ENCODE assay signal across 16 cellular contexts in the genomic region with DNA sequence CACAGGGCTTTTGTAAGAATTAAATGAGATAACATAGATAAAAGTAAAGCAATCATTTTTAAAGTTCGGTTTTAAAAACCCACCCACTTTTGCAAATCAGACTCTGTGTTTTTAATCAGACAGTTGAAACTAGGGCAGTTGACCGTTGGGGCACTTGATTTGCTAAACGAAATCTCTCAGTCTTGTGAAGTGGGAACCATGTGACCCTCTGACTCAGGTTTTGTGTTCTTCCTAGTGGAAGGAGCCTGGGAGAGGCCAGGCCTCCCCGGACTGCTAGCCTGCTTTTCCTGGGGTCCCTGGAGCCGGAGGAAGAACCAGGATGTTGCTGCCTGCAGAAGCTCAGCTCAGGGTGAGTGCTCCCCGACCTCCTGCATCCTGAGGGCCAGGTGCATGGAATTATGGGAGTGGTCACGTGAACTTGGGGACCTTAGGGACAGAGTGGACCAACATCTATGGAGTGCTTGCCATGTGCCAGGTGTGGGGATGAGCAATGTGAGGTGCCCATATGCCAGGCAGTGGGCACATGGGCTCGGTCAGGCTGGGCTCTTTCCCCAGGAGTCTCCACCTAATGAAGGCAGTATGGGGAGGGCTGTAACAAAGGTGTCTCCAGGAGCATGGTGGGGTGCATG. TPM values are rescaled to one million over a fixed set of nuclear protein-coding genes. Genes with fewer than 3 reads are reported as not detected.
"Had no signal": no experiment of that assay in that cellular context is flagged by ENCODE, and none has a peak within 500 bp of the region (broad histone marks: within the 10 kb centered on the region; RNA-seq: fewer than 3 reads in every experiment).

No MANE protein-coding gene starts in this region.

- H3K36me3 ChIP-seq: ascending aorta, transverse colon had no signal

- DNase-seq: activated CD4-positive, alpha-beta T cell treated with anti-CD3 and anti-CD28 coated beads, Interleukin-2, amount 50 U/mL, for 48 hours; activated CD4-positive, CD25-positive, alpha-beta regulatory T cell treated with anti-CD3 and anti-CD28 coated beads, Interleukin-2, amount 50 U/mL, for 72 hours; activated naive CD4-positive, alpha-beta T cell treated with anti-CD3 and anti-CD28 coated beads for 36 hours; islet precursor cell; naive thymus-derived CD8-positive, alpha-beta T cell; posterior cingulate gyrus; retina; transverse colon had no signal

- H3K27ac ChIP-seq: ascending aorta had no signal

- H3K9me3 ChIP-seq: ascending aorta, transverse colon had no signal

- H3K27ac Mint-ChIP-seq: activated naive CD4-positive, alpha-beta T cell treated with anti-CD3 and anti-CD28 coated beads for 36 hours; activated T-helper 2 cell treated with anti-CD3 and anti-CD28 coated beads, Interferon-gamma antibody, Interleukin-2, Interleukin-4, amounts not matched to agents 10 μg/mL and 5 μg/mL and 100 μg/mL, durations not matched to agents 14 hours and 24 hours and 36 hours; naive thymus-derived CD8-positive, alpha-beta T cell; stimulated activated effector memory CD8-positive, alpha-beta T cell treated with anti-CD3 and anti-CD28 coated beads, Interleukin-12 subunit alpha, Interleukin-12 subunit beta, amount 100 ng/mL, for 72 hours; T-helper 2 cell treated with Interferon-gamma antibody and Interleukin-4, amounts not matched to agents 5 μg/mL and 100 μg/mL, for 36 hours had no signal

- H3K4me3 Mint-ChIP-seq: activated naive CD4-positive, alpha-beta T cell treated with anti-CD3 and anti-CD28 coated beads for 36 hours; naive thymus-derived CD8-positive, alpha-beta T cell; stimulated activated effector memory CD8-positive, alpha-beta T cell treated with anti-CD3 and anti-CD28 coated beads, Interleukin-12 subunit alpha, Interleukin-12 subunit beta, amount 100 ng/mL, for 72 hours; T-helper 2 cell treated with Interferon-gamma antibody and Interleukin-4, amounts not matched to agents 5 μg/mL and 100 μg/mL, for 36 hours had no signal

- ATAC-seq: left lobe of liver; naive thymus-derived CD8-positive, alpha-beta T cell; stimulated activated effector memory CD8-positive, alpha-beta T cell treated with anti-CD3 and anti-CD28 coated beads, Interleukin-12 subunit alpha, Interleukin-12 subunit beta, amount 100 ng/mL, for 72 hours had no signal

- H3K9me3 Mint-ChIP-seq: activated naive CD4-positive, alpha-beta T cell treated with anti-CD3 and anti-CD28 coated beads for 36 hours; activated T-helper 2 cell treated with anti-CD3 and anti-CD28 coated beads, Interferon-gamma antibody, Interleukin-2, Interleukin-4, amounts not matched to agents 10 μg/mL and 5 μg/mL and 100 μg/mL, durations not matched to agents 14 hours and 24 hours and 36 hours; naive thymus-derived CD8-positive, alpha-beta T cell; stimulated activated effector memory CD8-positive, alpha-beta T cell treated with anti-CD3 and anti-CD28 coated beads, Interleukin-12 subunit alpha, Interleukin-12 subunit beta, amount 100 ng/mL, for 72 hours; T-helper 2 cell treated with Interferon-gamma antibody and Interleukin-4, amounts not matched to agents 5 μg/mL and 100 μg/mL, for 36 hours had no signal

- H3K36me3 Mint-ChIP-seq: naive thymus-derived CD8-positive, alpha-beta T cell; stimulated activated effector memory CD8-positive, alpha-beta T cell treated with anti-CD3 and anti-CD28 coated beads, Interleukin-12 subunit alpha, Interleukin-12 subunit beta, amount 100 ng/mL, for 72 hours had no signal

- H3K4me3 ChIP-seq: ascending aorta, transverse colon had no signal

RNA-seq across cellular contexts. Expression of gene C2orf72, which starts 3.9 kb away (rescaled TPM):
- total RNA-seq: activated naive CD4-positive, alpha-beta T cell treated with anti-CD3 and anti-CD28 coated beads for 36 hours; bronchial epithelial cell; naive thymus-derived CD8-positive, alpha-beta T cell had no signal

RNA-seq across cellular contexts. Expression of gene SPATA3, which starts 45.3 kb away (rescaled TPM):
- total RNA-seq: activated naive CD4-positive, alpha-beta T cell treated with anti-CD3 and anti-CD28 coated beads for 36 hours; activated T-helper 2 cell treated with anti-CD3 and anti-CD28 coated beads, Interferon-gamma antibody, Interleukin-2, Interleukin-4, amounts not matched to agents 10 μg/mL and 5 μg/mL and 100 μg/mL, durations not matched to agents 14 hours and 24 hours and 36 hours; ascending aorta; bronchial epithelial cell; left lobe of liver; mucosa of gallbladder; naive thymus-derived CD8-positive, alpha-beta T cell; subcutaneous adipose tissue; transverse colon had no signal
